ENCODE assay signal across 20 cellular contexts in genomic region chr17:41873559-41874292, GRCh38. TPM values are rescaled to one million over a fixed set of nuclear protein-coding genes. Genes with fewer than 3 reads are reported as not detected.
DNase-seq lines count a peak whose midpoint lies in the region; ATAC-seq, FAIRE-seq and TF ChIP-seq lines count a peak whose summit lies in the region.
"Had no signal": no experiment of that assay in that cellular context is flagged by ENCODE, and none has a peak within 500 bp of the region (broad histone marks: within the 10 kb centered on the region; RNA-seq: fewer than 3 reads in every experiment).

No MANE protein-coding gene starts in this region.

- H3K79me1 ChIP-seq in mesenchymal stem cell (replicated peaks; ENCODE audit: low read length, poor library complexity, severe bottlenecking), result peaks cover 20% of the 10 kb centered on the region

- no peak overlapping the region for H3K14ac ChIP-seq in mesenchymal stem cell (ENCODE audit: low read length in 2 of 2)

- no peak overlapping the region for H3K4me3 Mint-ChIP-seq in activated T-cell treated with anti-CD3 and anti-CD28 coated beads, Interleukin-2, amount 50 U/mL, for 24 hours

- H3K36me3 Mint-ChIP-seq in activated T-cell treated with anti-CD3 and anti-CD28 coated beads, Interleukin-2, amount 50 U/mL, for 24 hours (ENCODE audit: low read depth), result peaks cover 95% of the 10 kb centered on the region

- FAIRE-seq in RCC 7860 (lab: Jason Lieb, UNC), result no peak
- FAIRE-seq: K562 had no signal

- H3K27me3 Mint-ChIP-seq in activated T-cell treated with anti-CD3 and anti-CD28 coated beads, Interleukin-2, amount 50 U/mL, for 24 hours, result no peaks in the 10 kb centered on the region

- no peak overlapping the region for H3K4ac ChIP-seq in mesenchymal stem cell (ENCODE audit: low read depth in 1 of 2, low read length in 2 of 2)

- peak overlapping the region; percentile 2 for H3K9ac ChIP-seq in adipocyte (ENCODE audit: low read length)
- no peak overlapping the region for H3K9ac ChIP-seq in mesenchymal stem cell (ENCODE audit: low read length)

- no peaks in the 10 kb centered on the region for H3K9me3 ChIP-seq in adipocyte (ENCODE audit: control insufficient read depth, low read length)
- no peaks in the 10 kb centered on the region for H3K9me3 ChIP-seq in mesenchymal stem cell (ENCODE audit: control insufficient read depth, low read length)
- no peaks in the 10 kb centered on the region for H3K9me3 ChIP-seq in upper lobe of right lung
- no peaks in the 10 kb centered on the region for H3K9me3 ChIP-seq in ovary

- no peak overlapping the region for H2AFZ ChIP-seq in mesenchymal stem cell (ENCODE audit: low read depth, low read length)

- H3K4me3 ChIP-seq in adipocyte (ENCODE audit: low read length) (no peak overlapping the region), mesenchymal stem cell (ENCODE audit: insufficient read depth in 1 of 2, low read depth in 1 of 2, low read length in 2 of 2) (no peak overlapping the region), upper lobe of right lung (no peak overlapping the region), ovary (no peak overlapping the region)
- H3K4me3 ChIP-seq: K562 had no signal

- DNase-seq in activated T-cell treated with anti-CD3 and anti-CD28 coated beads, Interleukin-2, amount 50 U/mL, for 24 hours, result no peak
- no peak for DNase-seq in activated T-cell treated with anti-CD3 and anti-CD28 coated beads, Interleukin-2, amount 50 U/mL, for 48 hours
- no peak for DNase-seq in adipocyte (ENCODE audit: low read depth)
- no peak for DNase-seq in mesenchymal stem cell
- DNase-seq in upper lobe of right lung, result peak; percentile 27
- DNase-seq in ovary, result no peak
- no peak for DNase-seq in RCC 7860 (ENCODE audit: low spot score)
- DNase-seq: C1 segment of cervical spinal cord, DND-41, GF-D8, H7, NCI-H1417 treated with DMSO at 0.1 percent for 48 hours, NCI-H2029, NCI-H748 treated with DMSO at 0.1 percent for 48 hours, OCI-M1, RPMI8226 had no signal

- ATAC-seq in upper lobe of right lung (no peak), HG02870 (IDR thresholded peaks at IDR 0.05; ENCODE audit: unreplicated experiment) (no peak)
- ATAC-seq: K562 had no signal

- H2BK15ac ChIP-seq in mesenchymal stem cell (ENCODE audit: low read depth, poor library complexity, severe bottlenecking), result no peak overlapping the region

- H3K23ac ChIP-seq in mesenchymal stem cell (ENCODE audit: low read length in 2 of 2), result no peak overlapping the region

- H3K4me1 ChIP-seq in adipocyte (ENCODE audit: control insufficient read depth, insufficient read depth, low read length) (peaks cover 7% of the 10 kb centered on the region), mesenchymal stem cell (ENCODE audit: control insufficient read depth, insufficient read depth, low read depth, low read length) (peaks cover 2% of the 10 kb centered on the region), upper lobe of right lung (no peaks in the 10 kb centered on the region), ovary (ENCODE audit: insufficient read depth) (no peaks in the 10 kb centered on the region)

- H2BK12ac ChIP-seq in mesenchymal stem cell (ENCODE audit: low read length in 2 of 2), result no peak overlapping the region

- intact Hi-C loops in upper lobe of right lung (cut with DNase I), result no loop called here
- intact Hi-C loops in ovary (cut with DNase I), result no loop called here

- peaks cover 83% of the 10 kb centered on the region for H3K36me3 ChIP-seq in adipocyte (ENCODE audit: control insufficient read depth, insufficient read depth, low read length, severe bottlenecking)
- peaks cover 70 to 79% of the 10 kb centered on the region in 2 experiments for H3K36me3 ChIP-seq in mesenchymal stem cell (ENCODE audit: control insufficient read depth in 1 of 2, insufficient read depth in 2 of 2, low read depth in 1 of 2, low read length in 2 of 2)
- H3K36me3 ChIP-seq in upper lobe of right lung, result peaks cover 76% of the 10 kb centered on the region
- no peaks in the 10 kb centered on the region for H3K36me3 ChIP-seq in ovary

- TF ChIP-seq POLR2A in ovary (IDR thresholded peaks at IDR 0.05), result no peak

- no peak overlapping the region for H3K4me2 ChIP-seq in mesenchymal stem cell (ENCODE audit: low read length, poor library complexity, severe bottlenecking)

- H4K91ac ChIP-seq in mesenchymal stem cell (ENCODE audit: low read length), result no peak overlapping the region

- peak overlapping the region; percentile 29 for H3K27ac Mint-ChIP-seq in activated T-cell treated with anti-CD3 and anti-CD28 coated beads, Interleukin-2, amount 50 U/mL, for 24 hours

- H3K9me3 Mint-ChIP-seq in activated T-cell treated with anti-CD3 and anti-CD28 coated beads, Interleukin-2, amount 50 U/mL, for 24 hours, result no peaks in the 10 kb centered on the region

- TF ChIP-seq CTCF in upper lobe of right lung (IDR thresholded peaks at IDR 0.05) (no peak), ovary (IDR thresholded peaks at IDR 0.05) (no peak)

- H3K4me1 Mint-ChIP-seq in activated T-cell treated with anti-CD3 and anti-CD28 coated beads, Interleukin-2, amount 50 U/mL, for 24 hours (ENCODE audit: low read depth), result peaks cover 25% of the 10 kb centered on the region

- no peak overlapping the region for H2BK120ac ChIP-seq in mesenchymal stem cell (ENCODE audit: low read depth, low read length)

- H3K18ac ChIP-seq in mesenchymal stem cell (ENCODE audit: low read depth in 1 of 2, low read length in 2 of 2), result no peak overlapping the region

- H2AK5ac ChIP-seq in mesenchymal stem cell (ENCODE audit: low read length, severe bottlenecking), result no peak overlapping the region

- H4K8ac ChIP-seq in mesenchymal stem cell (ENCODE audit: low read length), result no peak overlapping the region

- 97% methylated on average over 10 of the region's 10 CpGs for WGBS in mesenchymal stem cell
- 95 to 96% (median 95%) methylated on average over 10 of the region's 10 CpGs for WGBS in ovary, 3 donors

- H3K27ac ChIP-seq in mesenchymal stem cell (ENCODE audit: low read length, poor library complexity, severe bottlenecking) (peak overlapping the region; percentile 25), upper lobe of right lung (no peak overlapping the region), ovary (no peak overlapping the region)
- H3K27ac ChIP-seq: HL-60 had no signal

- no peak for TF ChIP-seq EP300 in ovary (IDR thresholded peaks at IDR 0.05)

- no peaks in the 10 kb centered on the region for H3K27me3 ChIP-seq in adipocyte (replicated peaks; ENCODE audit: control insufficient read depth, insufficient read depth, low read length)
- no peaks in the 10 kb centered on the region for H3K27me3 ChIP-seq in mesenchymal stem cell (ENCODE audit: control insufficient read depth in 1 of 2, insufficient read depth in 1 of 2, low read length in 2 of 2)
- no peaks in the 10 kb centered on the region for H3K27me3 ChIP-seq in upper lobe of right lung
- no peaks in the 10 kb centered on the region for H3K27me3 ChIP-seq in ovary

- H2BK5ac ChIP-seq in mesenchymal stem cell (ENCODE audit: low read depth, low read length, poor library complexity, severe bottlenecking), result no peak overlapping the region

RNA-seq across cellular contexts. Expression of gene KLHL11, which starts 8.5 kb away (rescaled TPM):
- 2.7 TPM for polyA plus RNA-seq in mesenchymal stem cell (2013, experiment 1 of 2)
- 2.6 TPM for polyA plus RNA-seq in mesenchymal stem cell (2013, experiment 2 of 2)
- total RNA-seq in upper lobe of right lung (12.6 TPM), ovary (10 to 100 TPM; 18.9 to 30.5 (median 20.6) TPM)
- 1 to 10 TPM; 2.7 to 3.9 TPM for polyA plus RNA-seq in ovary

RNA-seq across cellular contexts. Expression of gene KLHL10, which starts 36.1 kb away (rescaled TPM):
- polyA plus RNA-seq in mesenchymal stem cell (2013, experiment 1 of 2), result not detected
- polyA plus RNA-seq in mesenchymal stem cell (2013, experiment 2 of 2), result 0.03 TPM
- 0.29 TPM for total RNA-seq in upper lobe of right lung
- total RNA-seq in ovary, result under 1 TPM; 0.13 to 0.60 (median 0.23) TPM
- under 1 TPM; 0.21 to 0.57 TPM for polyA plus RNA-seq in ovary
- total RNA-seq: A172, K562 had no signal

RNA-seq across cellular contexts. Expression of gene NT5C3B, which starts 37.7 kb away (rescaled TPM):
- 50.3 TPM for polyA plus RNA-seq in mesenchymal stem cell (2013, experiment 1 of 2)
- polyA plus RNA-seq in mesenchymal stem cell (2013, experiment 2 of 2), result 50.3 TPM
- total RNA-seq in upper lobe of right lung (36.5 TPM), ovary (10 to 100 TPM; 34.5 to 65.4 (median 48.8) TPM)
- 100 to 1,000 TPM in 1 of 2 donors, 10 to 100 TPM in 1; 71.0 to 106 TPM for polyA plus RNA-seq in ovary

RNA-seq across cellular contexts. Expression of gene ACLY, which starts 45.0 kb away (rescaled TPM):
- 188 TPM for polyA plus RNA-seq in mesenchymal stem cell (2013, experiment 1 of 2)
- 182 TPM for polyA plus RNA-seq in mesenchymal stem cell (2013, experiment 2 of 2)
- total RNA-seq in upper lobe of right lung (112 TPM), ovary (100 to 1,000 TPM in 1 of 7 donors, 10 to 100 TPM in 6; 23.6 to 119 (median 53.4) TPM)
- polyA plus RNA-seq in ovary, result 10 to 100 TPM; 26.9 to 69.4 TPM

RNA-seq across cellular contexts. Expression of gene ODAD4, which starts 56.7 kb away (rescaled TPM):
- 1.0 TPM for polyA plus RNA-seq in mesenchymal stem cell (2013, experiment 1 of 2)
- 0.51 TPM for polyA plus RNA-seq in mesenchymal stem cell (2013, experiment 2 of 2)
- total RNA-seq in upper lobe of right lung (1.0 TPM), ovary (10 to 100 TPM in 1 of 7 donors, 1 to 10 TPM in 6; 1.1 to 11.0 (median 2.4) TPM)
- 1 to 10 TPM; 1.7 to 2.1 TPM for polyA plus RNA-seq in ovary
